In genomic region chr16:22188595-22189442, GRCh38 we compare ENCODE assay signal across 8 cellular contexts. TPM values are rescaled to one million over a fixed set of nuclear protein-coding genes. Genes with fewer than 3 reads are reported as not detected.
DNase-seq lines count a peak whose midpoint lies in the region; ATAC-seq and TF ChIP-seq lines count a peak whose summit lies in the region.

No MANE protein-coding gene starts in this region.

- H3K4me1 ChIP-seq in body of pancreas (peaks cover 32% of the 10 kb centered on the region), iPS-18a (ENCODE audit: control insufficient read depth, low read depth, low read length) (peaks cover 28% of the 10 kb centered on the region), skeletal muscle tissue (ENCODE audit: control insufficient read depth in 3 of 3, insufficient read depth in 3 of 3, low read length in 3 of 3) (peaks cover 30 to 33% (median 32%) of the 10 kb centered on the region in 3 donors)

- H3K9ac ChIP-seq in iPS-18a (ENCODE audit: low read length) (no peak overlapping the region), skeletal muscle tissue (ENCODE audit: low read depth in 1 of 3, low read length in 3 of 3) (peak overlapping the region in 2 of 3 donors; percentile 74 to 88)

- intact Hi-C loops in body of pancreas (cut with DNase I) = loop anchor here (5.0 kb wide), 1 partner anchor 187 kb away; the partner anchor contains the start of gene PDZD9

- no peaks in the 10 kb centered on the region for H3K27me3 ChIP-seq in body of pancreas
- peaks cover 13% of the 10 kb centered on the region for H3K27me3 ChIP-seq in iPS-18a (ENCODE audit: control insufficient read depth, insufficient read depth, low read length)
- H3K27me3 ChIP-seq in skeletal muscle tissue (ENCODE audit: control insufficient read depth in 3 of 3, insufficient read depth in 3 of 3, low read length in 3 of 3) = no peaks in the 10 kb centered on the region

- TF ChIP-seq POLR2A in body of pancreas (IDR thresholded peaks at IDR 0.05) = no peak

- H3K4me3 ChIP-seq in GM12875 (ENCODE audit: low read depth, low read length) = no peak overlapping the region
- H3K4me3 ChIP-seq in body of pancreas = no peak overlapping the region
- peak overlapping the region; percentile 61 for H3K4me3 ChIP-seq in iPS-18a (ENCODE audit: low read length)
- peak overlapping the region in 2 of 3 donors; percentile 70 to 81 for H3K4me3 ChIP-seq in skeletal muscle tissue (ENCODE audit: low read length in 3 of 3)

- H3K9me3 ChIP-seq in body of pancreas = no peaks in the 10 kb centered on the region
- no peaks in the 10 kb centered on the region for H3K9me3 ChIP-seq in iPS-18a (ENCODE audit: control insufficient read depth, low read depth, low read length)
- H3K9me3 ChIP-seq in skeletal muscle tissue (ENCODE audit: control insufficient read depth in 3 of 3, low read length in 3 of 3) = no peaks in the 10 kb centered on the region

- H3K27ac ChIP-seq in body of pancreas (peak overlapping the region; percentile 17 to 98 (median 90)), iPS-18a (ENCODE audit: low read length) (no peak overlapping the region), skeletal muscle tissue (ENCODE audit: low read depth, low read length) (peak overlapping the region; percentile 97)

- H3K36me3 ChIP-seq in body of pancreas (replicated peaks in 1 of 2; ENCODE audit: insufficient read depth in 1 of 2, low read depth in 2 of 2) = no peaks in the 10 kb centered on the region
- H3K36me3 ChIP-seq in iPS-18a (ENCODE audit: control insufficient read depth, low read depth, low read length) = no peaks in the 10 kb centered on the region
- H3K36me3 ChIP-seq in skeletal muscle tissue (ENCODE audit: control insufficient read depth in 3 of 3, insufficient read depth in 3 of 3, low read length in 3 of 3) = no peaks in the 10 kb centered on the region

- ATAC-seq in body of pancreas (peak; percentile 16), GM21515 (IDR thresholded peaks at IDR 0.05; ENCODE audit: unreplicated experiment) (no peak), GM21390 (IDR thresholded peaks at IDR 0.05; ENCODE audit: unreplicated experiment) (no peak)

- DNase-seq in NCI-H2029 treated with DMSO at 0.1 percent for 48 hours (lab: John Stamatoyannopoulos, UW) (peak; percentile 79), T-helper 9 cell (peak; percentile 46), body of pancreas (peak; percentile 76 to 91 (median 82))

- peak; percentile 79 for TF ChIP-seq CTCF in GM12875 (IDR thresholded peaks at IDR 0.05; ENCODE audit: borderline replicate concordance, insufficient read depth, low read depth, low read length)
- TF ChIP-seq CTCF in body of pancreas (IDR thresholded peaks at IDR 0.05) = peak; percentile 74 to 96 (median 91)

- 21 to 32% methylated on average over 5 to 8 of the region's 8 CpGs for WGBS in body of pancreas, 2 donors

RNA-seq across cellular contexts. Expression of gene EEF2K, which starts 17.3 kb away (rescaled TPM):
- total RNA-seq in body of pancreas (10 to 100 TPM; 23.6 to 25.1 TPM), skeletal muscle tissue (86.1 TPM)

RNA-seq across cellular contexts. Expression of gene SDR42E2, which starts 26.5 kb away (rescaled TPM):
- total RNA-seq in body of pancreas (under 1 TPM in 1 of 2 donors, not detected in 1; 0.66 TPM), skeletal muscle tissue (not detected)

Comparison
In these comparisons a context has a peak if more than half of its experiments do, and no peak if none do; other contexts are left out.
1. H3K4me3 ChIP-seq: peak in iPS-18a (single experiment) and skeletal muscle tissue (2 of 3); none in GM12875 (single experiment) and body of pancreas (0 of 2).
2. Peak in every context shown above with its lines, with median percentiles within 50 percentile points of each other: DNase-seq.